In the genomic region with DNA sequence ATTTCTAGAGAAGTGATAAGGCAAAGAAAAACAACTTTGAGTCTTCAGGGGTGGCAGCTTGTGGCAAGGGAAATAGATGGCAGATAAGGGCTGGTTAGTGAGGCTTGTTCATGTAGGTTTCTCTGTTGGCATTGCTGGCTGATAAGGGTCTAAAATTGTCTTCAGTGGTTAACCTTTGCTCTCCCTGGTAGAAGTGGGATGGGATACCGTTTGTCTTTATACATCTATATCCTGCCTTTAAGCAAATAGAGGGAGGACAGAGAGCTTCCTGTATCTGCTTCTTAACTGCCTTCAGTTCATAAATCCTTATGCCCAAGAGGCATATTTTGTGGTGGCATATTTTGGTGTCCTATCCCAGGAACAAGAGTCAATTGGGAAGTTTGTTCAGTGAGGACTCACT, we compare ENCODE assay signal across 12 cellular contexts. TPM values are rescaled to one million over a fixed set of nuclear protein-coding genes. Genes with fewer than 3 reads are reported as not detected.
DNase-seq lines count a peak whose midpoint lies in the region; ATAC-seq, FAIRE-seq and TF ChIP-seq lines count a peak whose summit lies in the region.
"Had no signal": no experiment of that assay in that cellular context is flagged by ENCODE, and none has a peak within 500 bp of the region (broad histone marks: within the 10 kb centered on the region; RNA-seq: fewer than 3 reads in every experiment).

No MANE protein-coding gene starts in this region.

- no peak overlapping the region for H3K27ac ChIP-seq in OCI-LY7 (ENCODE audit: low read depth, low read length, poor library complexity, severe bottlenecking)
- H3K27ac ChIP-seq in small intestine (ENCODE audit: low read depth in 1 of 2, low read length in 1 of 2) = no peak overlapping the region
- H3K27ac ChIP-seq: GM23248 had no signal

- peaks cover 8% of the 10 kb centered on the region for H3K27me3 Mint-ChIP-seq in activated CD8-positive, alpha-beta memory T cell treated with anti-CD3 and anti-CD28 coated beads, Interleukin-2, amount 10 ng/mL, durations not matched to agents 7 days and 5 days
- no peaks in the 10 kb centered on the region for H3K27me3 Mint-ChIP-seq in brain

- H3K9me3 ChIP-seq in OCI-LY7 (ENCODE audit: low read length) = no peaks in the 10 kb centered on the region
- H3K9me3 ChIP-seq in small intestine (ENCODE audit: control insufficient read depth, low read depth) = no peaks in the 10 kb centered on the region

- intact Hi-C loops in OCI-LY7 (cut with micrococcal nuclease; ENCODE audit: unreplicated experiment) = no loop called here

- H2AFZ ChIP-seq in OCI-LY7 (ENCODE audit: low read length) = 0 out of 2 replicates have a peak overlapping the region, but pooled peaks have one; percentile 2
- H2AFZ ChIP-seq: GM23248 had no signal

- no peaks in the 10 kb centered on the region for H3K9me3 Mint-ChIP-seq in activated CD8-positive, alpha-beta memory T cell treated with anti-CD3 and anti-CD28 coated beads, Interleukin-2, amount 10 ng/mL, durations not matched to agents 7 days and 5 days (ENCODE audit: low read depth)
- H3K9me3 Mint-ChIP-seq in brain = peaks cover 0 to 1% (median 0%) of the 10 kb centered on the region in 5 experiments

- no peaks in the 10 kb centered on the region for H3K79me2 ChIP-seq in OCI-LY7 (ENCODE audit: insufficient read depth, low read depth, low read length)

- BruUV-seq in OCI-LY7 (replicated peaks; lab: Mats Ljungman, UMichigan) = no TSS peak

- H3K36me3 ChIP-seq in OCI-LY7 (ENCODE audit: insufficient read depth, low read length) (no peaks in the 10 kb centered on the region), small intestine (ENCODE audit: control insufficient read depth in 2 of 2, insufficient read depth in 2 of 2, low read length in 2 of 2) (no peaks in the 10 kb centered on the region)

- H3K4me1 Mint-ChIP-seq in activated CD8-positive, alpha-beta memory T cell treated with anti-CD3 and anti-CD28 coated beads, Interleukin-2, amount 10 ng/mL, durations not matched to agents 7 days and 5 days = peaks cover 22% of the 10 kb centered on the region
- H3K4me1 Mint-ChIP-seq in brain = peaks cover 75% of the 10 kb centered on the region

- no peak overlapping the region for H3K27ac Mint-ChIP-seq in activated CD8-positive, alpha-beta memory T cell treated with anti-CD3 and anti-CD28 coated beads, Interleukin-2, amount 10 ng/mL, durations not matched to agents 7 days and 5 days
- H3K27ac Mint-ChIP-seq in brain = peak overlapping the region in 4 of 5 experiments; percentile 54 to 86 (median 78)

- H3K4me1 ChIP-seq in OCI-LY7 (ENCODE audit: insufficient read depth, low read length, poor library complexity, severe bottlenecking) (peaks cover 9% of the 10 kb centered on the region), small intestine (ENCODE audit: control insufficient read depth in 2 of 2, insufficient read depth in 1 of 2, low read depth in 1 of 2, low read length in 1 of 2) (peaks cover 1 to 4% of the 10 kb centered on the region in 2 donors)

- no peaks in the 10 kb centered on the region for H4K20me1 ChIP-seq in OCI-LY7 (ENCODE audit: insufficient read depth, low read length)

- H3K27me3 ChIP-seq in small intestine (ENCODE audit: control insufficient read depth in 2 of 2, insufficient read depth in 2 of 2, low read length in 2 of 2) = no peaks in the 10 kb centered on the region

- peak; percentile 31 for ATAC-seq in activated CD8-positive, alpha-beta memory T cell treated with anti-CD3 and anti-CD28 coated beads, Interleukin-2, amount 10 ng/mL, durations not matched to agents 7 days and 5 days

- FAIRE-seq in small intestine (lab: Jason Lieb, UNC) = no peak
- FAIRE-seq: G401.6 had no signal

- WGBS in small intestine, 3 donors = 0 to 20% (median 6%) methylated on average over 1 of the region's 1 CpG

- no peak overlapping the region for H3K4me3 ChIP-seq in OCI-LY7 (ENCODE audit: low read depth, low read length, poor library complexity, severe bottlenecking)
- no peak overlapping the region for H3K4me3 ChIP-seq in small intestine (ENCODE audit: low read depth in 1 of 2, low read length in 2 of 2)
- H3K4me3 ChIP-seq: GM23248 had no signal

- no peak for TF ChIP-seq CTCF in OCI-LY7 (conservative IDR thresholded peaks at IDR 0.05; ENCODE audit: low read length)
- no peak for TF ChIP-seq CTCF in brain (conservative IDR thresholded peaks at IDR 0.05)

- H3K4me3 Mint-ChIP-seq in activated CD8-positive, alpha-beta memory T cell treated with anti-CD3 and anti-CD28 coated beads, Interleukin-2, amount 10 ng/mL, durations not matched to agents 7 days and 5 days = no peak overlapping the region
- no peak overlapping the region for H3K4me3 Mint-ChIP-seq in brain

- POLR2A ChIA-PET in OCI-LY7 (lab: Charles Lee) = interaction anchor here (0.6 to 0.7 kb wide), 2 partner anchors 33 to 142 kb away, joined by 3 to 5 read pairs; no protein-coding TSS in a partner anchor

- CTCF ChIA-PET in activated CD8-positive, alpha-beta memory T cell treated with anti-CD3 and anti-CD28 coated beads, Interleukin-2, amount 10 ng/mL, durations not matched to agents 7 days and 5 days (lab: Charles Lee) = interaction anchor here (0.7 to 1.7 kb wide), 4 partner anchors 11 to 161 kb away, joined by 3 to 8 read pairs (median 4); no protein-coding TSS in a partner anchor
- CTCF ChIA-PET in OCI-LY7 (lab: Charles Lee; ENCODE audit: unreplicated experiment) = no interaction called here

- no peak overlapping the region for H3K4me2 ChIP-seq in OCI-LY7 (ENCODE audit: low read length)

- no peak for DNase-seq in activated CD8-positive, alpha-beta memory T cell treated with anti-CD3 and anti-CD28 coated beads, Interleukin-2, amount 10 ng/mL, durations not matched to agents 7 days and 5 days
- no peak for DNase-seq in activated CD8-positive, alpha-beta memory T cell treated with anti-CD3 and anti-CD28 coated beads, Interleukin-2, amount 50 U/mL, for 4 hours
- DNase-seq in OCI-LY7 (ENCODE audit: low spot score) (no peak), small intestine (peak; percentile 41), NCI-H2196 (lab: John Stamatoyannopoulos, UW; ENCODE audit: unreplicated experiment) (no peak), EL (no peak), NK-92 (lab: John Stamatoyannopoulos, UW; ENCODE audit: unreplicated experiment) (no peak)
- DNase-seq: hippocampal formation, Right ventricle myocardium superior had no signal

- H3K9me2 ChIP-seq in OCI-LY7 (ENCODE audit: insufficient read depth, low read length) = no peaks in the 10 kb centered on the region

- H3K36me3 Mint-ChIP-seq in activated CD8-positive, alpha-beta memory T cell treated with anti-CD3 and anti-CD28 coated beads, Interleukin-2, amount 10 ng/mL, durations not matched to agents 7 days and 5 days = peaks cover 1% of the 10 kb centered on the region
- H3K36me3 Mint-ChIP-seq in brain = peaks cover 4% of the 10 kb centered on the region

RNA-seq across cellular contexts. Expression of gene TRAF6, which starts 57.1 kb away (rescaled TPM):
- 10 to 100 TPM in 1 of 2 experiments, 1 to 10 TPM in 1; 9.1 to 10.9 TPM for total RNA-seq in activated CD8-positive, alpha-beta memory T cell treated with anti-CD3 and anti-CD28 coated beads, Interleukin-2, amount 10 ng/mL, durations not matched to agents 7 days and 5 days
- 5.5 and 6.8 TPM in 2 replicates for total RNA-seq in OCI-LY7 (2014; rRNA removed; shearing (Covaris generic))
- 10.2 and 11.4 TPM in 2 replicates for total RNA-seq in OCI-LY7 (2022)
- polyA plus RNA-seq in brain (ENCODE audit: insufficient read depth, low read depth, low replicate concordance) = 2.6 TPM
- polyA plus RNA-seq in small intestine = 1 to 10 TPM; 3.6 to 5.4 (median 3.8) TPM
